In genomic region chr6:99344289-99344688, GRCh38 we compare ENCODE assay signal across 1 cellular context.
TF ChIP-seq lines count a peak whose summit lies in the region.

No MANE protein-coding gene starts in this region.

TF ChIP-seq in HEK293, 187 proteins besides CTCF, POLR2A, EP300 and RAD21 (continued from another document):
- no peak for TF ChIP-seq YY2 (tag by site-specific recombination; IDR thresholded peaks at IDR 0.05)
- TF ChIP-seq SCRT1 (tag by site-specific recombination; IDR thresholded peaks at IDR 0.05; ENCODE audit: borderline replicate concordance) = no peak
- no peak for TF ChIP-seq SP7 (tag by site-specific recombination; IDR thresholded peaks at IDR 0.05)
- no peak for TF ChIP-seq ZNF114 (tag by site-specific recombination; IDR thresholded peaks at IDR 0.05)
- no peak for TF ChIP-seq ZBTB17 (tag by site-specific recombination; IDR thresholded peaks at IDR 0.05)
- no peak for TF ChIP-seq REPIN1 (tag by site-specific recombination; IDR thresholded peaks at IDR 0.05; ENCODE audit: low read depth)
- no peak for TF ChIP-seq ZSCAN23 (tag by site-specific recombination; IDR thresholded peaks at IDR 0.05)
- no peak for TF ChIP-seq ZNF704 (tag by site-specific recombination; IDR thresholded peaks at IDR 0.05)
- TF ChIP-seq ZNF16 (tag by site-specific recombination; IDR thresholded peaks at IDR 0.05; ENCODE audit: low read depth) = no peak
- TF ChIP-seq ZNF488 (tag by site-specific recombination; IDR thresholded peaks at IDR 0.05) = no peak
- TF ChIP-seq PRDM4 (tag by site-specific recombination; IDR thresholded peaks at IDR 0.05) = no peak
- 0 out of 2 replicates have a peak, but pooled peaks have one; percentile 20 for TF ChIP-seq ZNF692 (tag by site-specific recombination; IDR thresholded peaks at IDR 0.05)
- TF ChIP-seq ZNF362 (tag by site-specific recombination; IDR thresholded peaks at IDR 0.05) = 0 out of 2 replicates have a peak, but pooled peaks have one; percentile 47
- TF ChIP-seq ZNF626 (tag by site-specific recombination; IDR thresholded peaks at IDR 0.05) = no peak
- no peak for TF ChIP-seq ZNF555 (tag by site-specific recombination; conservative IDR thresholded peaks at IDR 0.05)
- no peak for TF ChIP-seq HOXD13 (CRISPR knock-in tag; IDR thresholded peaks at IDR 0.05; ENCODE audit: borderline replicate concordance)
- no peak for TF ChIP-seq ZBTB44 (tag by site-specific recombination; IDR thresholded peaks at IDR 0.05)
- no peak for TF ChIP-seq ZBTB11 (tag by site-specific recombination; conservative IDR thresholded peaks at IDR 0.05; ENCODE audit: low read depth)
- TF ChIP-seq ZBTB49 (tag by site-specific recombination; IDR thresholded peaks at IDR 0.05; ENCODE audit: low read depth) = no peak
- TF ChIP-seq PRDM6 (tag by site-specific recombination; IDR thresholded peaks at IDR 0.05) = no peak
- no peak for TF ChIP-seq ZNF558 (tag by site-specific recombination; IDR thresholded peaks at IDR 0.05)
- TF ChIP-seq ZNF792 (tag by site-specific recombination; IDR thresholded peaks at IDR 0.05) = no peak
- 0 out of 2 replicates have a peak, but pooled peaks have one; percentile 20 for TF ChIP-seq ZFHX2 (tag by site-specific recombination; conservative IDR thresholded peaks at IDR 0.05)
- TF ChIP-seq ZNF311 (tag by site-specific recombination; IDR thresholded peaks at IDR 0.05; ENCODE audit: borderline replicate concordance) = no peak
- no peak for TF ChIP-seq ZNF138 (tag by site-specific recombination; IDR thresholded peaks at IDR 0.05; ENCODE audit: borderline replicate concordance)
- no peak for TF ChIP-seq ZNF426 (tag by site-specific recombination; IDR thresholded peaks at IDR 0.05)
- no peak for TF ChIP-seq ZNF548 (tag by site-specific recombination; IDR thresholded peaks at IDR 0.05)
- no peak for TF ChIP-seq ZNF174 (tag by site-specific recombination; IDR thresholded peaks at IDR 0.05)
- no peak for TF ChIP-seq ZNF302 (tag by site-specific recombination; IDR thresholded peaks at IDR 0.05; ENCODE audit: low read depth)
- no peak for TF ChIP-seq ZIC2 (tag by site-specific recombination; IDR thresholded peaks at IDR 0.05)
- TF ChIP-seq ZNF600 (tag by site-specific recombination; IDR thresholded peaks at IDR 0.05) = no peak
- no peak for TF ChIP-seq ZNF629 (tag by site-specific recombination; IDR thresholded peaks at IDR 0.05)
- TF ChIP-seq ZNF155 (tag by site-specific recombination; IDR thresholded peaks at IDR 0.05) = no peak
- TF ChIP-seq ZNF366 (tag by site-specific recombination; conservative IDR thresholded peaks at IDR 0.05) = 0 out of 2 replicates have a peak, but pooled peaks have one; percentile 15
